19 cellular contexts compared by ENCODE assay signal in genomic region chr1:36803870-36804560, GRCh38.
DNase-seq lines count a peak whose midpoint lies in the region; ATAC-seq and TF ChIP-seq lines count a peak whose summit lies in the region.
"Had no signal": no experiment of that assay in that cellular context is flagged by ENCODE, and none has a peak within 500 bp of the region (broad histone marks: within the 10 kb centered on the region; RNA-seq: fewer than 3 reads in every experiment).

No MANE protein-coding gene starts in this region.

- H3K27ac ChIP-seq in caudate nucleus (ENCODE audit: low read depth, low read length) (peak overlapping the region; percentile 53), tibial nerve (no peak overlapping the region)
- H3K27ac ChIP-seq: 22Rv1 had no signal

- no peaks in the 10 kb centered on the region for H3K27me3 ChIP-seq in tibial nerve

- WGBS in tibial nerve, 2 donors, result 61 to 65% methylated on average over 8 of the region's 8 CpGs

- TF ChIP-seq CTCF in tibial nerve (IDR thresholded peaks at IDR 0.05), result no peak

- DNase-seq in DMS 273 (lab: John Stamatoyannopoulos, UW; ENCODE audit: unreplicated experiment) (peak; percentile 19), DMS 273 treated with DMSO at 0.1 percent for 48 hours (lab: John Stamatoyannopoulos, UW) (no peak), caudate nucleus (lab: John Stamatoyannopoulos, UW) (peak in 13 of 61 donors; percentile 4 to 62 (median 13)), iPS-NIHi7 (ENCODE audit: extremely low spot score) (peak; percentile 32), superior temporal gyrus (ENCODE audit: extremely low spot score) (peak; percentile 22), tibial nerve (ENCODE audit: low spot score in 2 of 2) (no peak), OCI-M2 (lab: John Stamatoyannopoulos, UW; ENCODE audit: unreplicated experiment) (no peak)
- DNase-seq: AML-193, GF-D8, IMR-90, Karpas-422, MM.1S, NCI-H1105 treated with DMSO at 0.1 percent for 48 hours, NCI-H1694, NCI-H2081 treated with DMSO at 0.1 percent for 48 hours, NCI-H524 treated with DMSO at 0.1 percent for 48 hours had no signal

- no peaks in the 10 kb centered on the region for H3K9me3 ChIP-seq in tibial nerve

- no peak for TF ChIP-seq EP300 in tibial nerve (IDR thresholded peaks at IDR 0.05)

- H3K4me1 ChIP-seq in tibial nerve, result no peaks in the 10 kb centered on the region

- H3K36me3 ChIP-seq in tibial nerve, result peaks cover 0 to 59% (median 0%) of the 10 kb centered on the region in 3 donors

- no peak for TF ChIP-seq POLR2A in tibial nerve (IDR thresholded peaks at IDR 0.05)

- H3K4me3 ChIP-seq in tibial nerve, result no peak overlapping the region
- H3K4me3 ChIP-seq: GM12878 had no signal

- no peak for ATAC-seq in GM18873 (IDR thresholded peaks at IDR 0.05; ENCODE audit: low FRiP score, unreplicated experiment)
- ATAC-seq: GM12878 had no signal

Comparison
In these comparisons a context has a peak if more than half of its experiments do, and no peak if none do; other contexts are left out.
1. DNase-seq: peak in DMS 273 (single experiment), iPS-NIHi7 (single experiment) and superior temporal gyrus (single experiment); none in DMS 273 treated with DMSO at 0.1 percent for 48 hours (single experiment), tibial nerve (0 of 2) and OCI-M2 (single experiment).